ENCODE assay signal across 9 cellular contexts in genomic region chr11:64372802-64373597, GRCh38. TPM values are rescaled to one million over a fixed set of nuclear protein-coding genes. Genes with fewer than 3 reads are reported as not detected.
DNase-seq lines count a peak whose midpoint lies in the region; ATAC-seq, FAIRE-seq and TF ChIP-seq lines count a peak whose summit lies in the region.
"Had no signal": no experiment of that assay in that cellular context is flagged by ENCODE, and none has a peak within 500 bp of the region (broad histone marks: within the 10 kb centered on the region; RNA-seq: fewer than 3 reads in every experiment).

No MANE protein-coding gene starts in this region.

- H3K4me3 ChIP-seq in SK-N-MC (peak overlapping the region; percentile 64), HepG2 (replicated peaks in 1 of 3; ENCODE audit: insufficient read depth in 1 of 3, low read depth in 2 of 3, low read length in 3 of 3) (peak overlapping the region in 2 of 3 experiments; percentile 40 to 50; a peak in 3 of 6 replicates)

- peak overlapping the region; percentile 52 for H3K4me2 ChIP-seq in HepG2 (ENCODE audit: low read depth, low read length)

- TF ChIP-seq RAD21 in HepG2 (CRISPR knock-in tag; IDR thresholded peaks at IDR 0.05), result no peak

- ATAC-seq in HepG2 (peak; percentile 90), GM18519 (IDR thresholded peaks at IDR 0.05; ENCODE audit: low FRiP score, unreplicated experiment) (no peak)

- TF ChIP-seq POLR2A in HepG2 (IDR thresholded peaks at IDR 0.05; ENCODE audit: insufficient read depth in 1 of 2, low read depth in 2 of 2, low read length in 2 of 2), result 0 out of 4 replicates have a peak, but pooled peaks of 1 of the 2 experiments have one; percentile 30

- no peaks in the 10 kb centered on the region for H3K79me2 ChIP-seq in HepG2 (ENCODE audit: insufficient read depth, low read length)

- WGBS in HepG2 (ENCODE audit: low lambda C conversion rate), result 67% methylated on average over 8 of the region's 18 CpGs

- H3K9me3 Mint-ChIP-seq in type B pancreatic cell (no peaks in the 10 kb centered on the region), nephron progenitor cell (no peaks in the 10 kb centered on the region)

- peak overlapping the region; percentile 83 for H3K27ac ChIP-seq in SK-N-MC
- no peak overlapping the region for H3K27ac ChIP-seq in HepG2 (ENCODE audit: extremely low read length, insufficient read depth, low read length)

- TF ChIP-seq EP300 in HepG2 (IDR thresholded peaks at IDR 0.05; ENCODE audit: low read depth in 2 of 2, low read length in 2 of 2) (no peak), HepG2 (CRISPR knock-in tag; IDR thresholded peaks at IDR 0.05; ENCODE audit: borderline replicate concordance) (no peak)

- no peak for FAIRE-seq in HepG2 (lab: Jason Lieb, UNC)
- FAIRE-seq: colon had no signal

- POLR2A ChIA-PET in HepG2 (lab: Yijun Ruan, JAX), result interaction anchor here (0.7 kb wide), 1 partner anchor 13 kb away, joined by 3 read pairs; no protein-coding TSS in a partner anchor

- H3K4me1 Mint-ChIP-seq in type B pancreatic cell (ENCODE audit: unreplicated experiment) (no peaks in the 10 kb centered on the region), nephron progenitor cell (peaks cover 13% of the 10 kb centered on the region)

- H3K36me3 Mint-ChIP-seq in type B pancreatic cell (peaks cover 3% of the 10 kb centered on the region), nephron progenitor cell (ENCODE audit: low read depth) (peaks cover 13% of the 10 kb centered on the region)

- peaks cover 0 to 3% of the 10 kb centered on the region in 2 experiments; a peak in 1 of 5 replicates for H3K27me3 ChIP-seq in HepG2 (ENCODE audit: control insufficient read depth in 1 of 2, insufficient read depth in 2 of 2, low read length in 2 of 2)

- H3K27me3 Mint-ChIP-seq in type B pancreatic cell (no peaks in the 10 kb centered on the region), nephron progenitor cell (ENCODE audit: low read depth, poor library complexity) (peaks cover 8% of the 10 kb centered on the region)

- H3K9me3 ChIP-seq in SK-N-MC (ENCODE audit: low read depth, low read length) (no peaks in the 10 kb centered on the region), HepG2 (ENCODE audit: low read length) (no peaks in the 10 kb centered on the region)

- no peak overlapping the region for H2AFZ ChIP-seq in HepG2 (ENCODE audit: low read length)

- in situ Hi-C loops in HepG2 (cut with HindIII; ENCODE audit: extremely low pct_ligation_motif_present, low pct_unique_long_range_greater_than_20kb), result no loop called here

- no peaks in the 10 kb centered on the region; the same call in 1 of the 2 replicates for H3K36me3 ChIP-seq in SK-N-MC (ENCODE audit: insufficient read depth, low read length)
- no peaks in the 10 kb centered on the region for H3K36me3 ChIP-seq in HepG2 (replicated peaks in 1 of 2; ENCODE audit: control insufficient read depth in 1 of 2, insufficient read depth in 2 of 2, low read length in 2 of 2)

- H3K27ac Mint-ChIP-seq in type B pancreatic cell, result no peak overlapping the region
- no peak overlapping the region for H3K27ac Mint-ChIP-seq in nephron progenitor cell

- CTCF ChIA-PET in HepG2 (lab: Yijun Ruan, JAX; ENCODE audit: low intra/inter-chr PET ratio, low total read pairs), result no interaction called here

- intact Hi-C loops in HepG2 (cut with micrococcal nuclease; ENCODE audit: unreplicated experiment), result no loop called here

- no peak for TF ChIP-seq CTCF in HepG2 (CRISPR knock-in tag; IDR thresholded peaks at IDR 0.05)
- TF ChIP-seq CTCF in type B pancreatic cell (conservative IDR thresholded peaks at IDR 0.05), result no peak
- TF ChIP-seq CTCF in nephron progenitor cell (IDR thresholded peaks at IDR 0.05), result no peak

- no TSS peak for BruUV-seq in HepG2 (replicated peaks; lab: Mats Ljungman, UMichigan)

- H3K9ac ChIP-seq in SK-N-MC (ENCODE audit: insufficient read length) (no peak overlapping the region), HepG2 (ENCODE audit: insufficient read depth, low read depth, low read length) (0 out of 2 replicates have a peak overlapping the region, but pooled peaks have one; percentile 8)

- DNase-seq in DMS53 treated with DMSO at 0.1 percent for 48 hours (lab: John Stamatoyannopoulos, UW; ENCODE audit: unreplicated experiment), result peak; percentile 92
- peak; percentile 100 for DNase-seq in NCI-H1092 treated with DMSO at 0.1 percent for 48 hours (lab: John Stamatoyannopoulos, UW)
- no peak for DNase-seq in SK-N-MC (ENCODE audit: low read depth, low spot score)
- DNase-seq in HepG2 (ENCODE audit: low spot score), result peak; percentile 51
- no peak for DNase-seq in central memory CD4-positive, alpha-beta T cell
- DNase-seq in type B pancreatic cell (ENCODE audit: extremely low spot score, unreplicated experiment), result no peak
- DNase-seq in nephron progenitor cell, result no peak

- H3K4me3 Mint-ChIP-seq in type B pancreatic cell (no peak overlapping the region), nephron progenitor cell (no peak overlapping the region)

- no peaks in the 10 kb centered on the region for H4K20me1 ChIP-seq in HepG2 (ENCODE audit: insufficient read depth, low read length)

- H3K4me1 ChIP-seq in HepG2 (ENCODE audit: insufficient read depth, low read length), result peaks cover 6% of the 10 kb centered on the region; the same call in 1 of the 2 replicates

RNA-seq across cellular contexts. Expression of gene RPS6KA4, which starts 14.0 kb away (rescaled TPM):
- total RNA-seq in HepG2 (2016; rRNA removed; fragmentation: Illumina TruSeq; extraction: Trizol) (8.9 and 14.2 TPM in 2 replicates), type B pancreatic cell (ENCODE audit: low replicate concordance) (26.4 and 49.8 TPM in 2 replicates)
- 3.2 and 3.4 TPM in 2 replicates for total RNA-seq in HepG2 (2016; cell fraction: cytosol; rRNA removed; fragmentation: Illumina TruSeq; extraction: Trizol; ENCODE audit: low read depth)
- total RNA-seq in HepG2 (2016; cell fraction: insoluble cytoplasmic fraction; rRNA removed; fragmentation: Illumina TruSeq; extraction: Trizol), result 7.2 and 13.5 TPM in 2 replicates
- 9.3 and 10.1 TPM in 2 replicates for total RNA-seq in HepG2 (2016; cell fraction: membrane; rRNA removed; fragmentation: Illumina TruSeq; extraction: Trizol)
- 9.5 and 11.5 TPM in 2 replicates for total RNA-seq in HepG2 (2016; cell fraction: nucleus; rRNA removed; fragmentation: Illumina TruSeq; extraction: Trizol)
- 8.9 and 12.2 TPM in 2 replicates for polyA plus RNA-seq in HepG2 (2011; rRNA removed)
- 7.1 and 9.1 TPM in 2 replicates for polyA plus RNA-seq in HepG2 (2011; cell fraction: cytosol; rRNA removed)
- 37.0 and 38.2 TPM in 2 replicates for polyA plus RNA-seq in HepG2 (2011; cell fraction: nucleus; rRNA removed)
- polyA plus RNA-seq in HepG2 (2012), result 5.8 and 12.8 TPM in 2 replicates
- polyA plus RNA-seq in HepG2 (2016; cell fraction: cytosol; fragmentation: Illumina TruSeq; extraction: Trizol; ENCODE audit: low read depth), result 3.1 and 3.8 TPM in 2 replicates
- polyA plus RNA-seq in HepG2 (2016; cell fraction: insoluble cytoplasmic fraction; fragmentation: Illumina TruSeq; extraction: Trizol; ENCODE audit: low read depth), result 10.0 and 10.2 TPM in 2 replicates
- polyA plus RNA-seq in HepG2 (2016; cell fraction: membrane; fragmentation: Illumina TruSeq; extraction: Trizol; ENCODE audit: low read depth), result 6.7 and 8.9 TPM in 2 replicates
- 19.2 and 21.5 TPM in 2 replicates for polyA plus RNA-seq in HepG2 (2016; cell fraction: nucleus; fragmentation: Illumina TruSeq; extraction: Trizol; ENCODE audit: insufficient read depth, low read depth)
- 25.7 and 70.4 TPM in 2 replicates for polyA minus RNA-seq in HepG2 (2011; rRNA and poly(A)+ RNA removed; ENCODE audit: low replicate concordance)
- 8.2 and 8.6 TPM in 2 replicates for polyA minus RNA-seq in HepG2 (2011; cell fraction: cytosol; rRNA and poly(A)+ RNA removed)
- 13.4 and 15.9 TPM in 2 replicates for polyA minus RNA-seq in HepG2 (2011; cell fraction: nucleus; rRNA and poly(A)+ RNA removed)

RNA-seq across cellular contexts. Expression of gene CCDC88B, which starts 33.0 kb away (rescaled TPM):
- total RNA-seq in HepG2 (2016; rRNA removed; fragmentation: Illumina TruSeq; extraction: Trizol), result 4.8 and 5.2 TPM in 2 replicates
- 0.79 and 2.6 TPM in 2 replicates for total RNA-seq in HepG2 (2016; cell fraction: cytosol; rRNA removed; fragmentation: Illumina TruSeq; extraction: Trizol; ENCODE audit: low read depth)
- total RNA-seq in HepG2 (2016; cell fraction: insoluble cytoplasmic fraction; rRNA removed; fragmentation: Illumina TruSeq; extraction: Trizol), result 4.5 and 6.0 TPM in 2 replicates
- 2.3 and 3.5 TPM in 2 replicates for total RNA-seq in HepG2 (2016; cell fraction: membrane; rRNA removed; fragmentation: Illumina TruSeq; extraction: Trizol)
- total RNA-seq in HepG2 (2016; cell fraction: nucleus; rRNA removed; fragmentation: Illumina TruSeq; extraction: Trizol), result 1.6 and 4.1 TPM in 2 replicates
- 3.6 and 5.2 TPM in 2 replicates for polyA plus RNA-seq in HepG2 (2011; rRNA removed)
- 3.3 and 7.3 TPM in 2 replicates for polyA plus RNA-seq in HepG2 (2011; cell fraction: cytosol; rRNA removed)
- 5.2 and 5.4 TPM in 2 replicates for polyA plus RNA-seq in HepG2 (2011; cell fraction: nucleus; rRNA removed)
- polyA plus RNA-seq in HepG2 (2012), result 3.7 and 4.5 TPM in 2 replicates
- polyA plus RNA-seq in HepG2 (2016; cell fraction: cytosol; fragmentation: Illumina TruSeq; extraction: Trizol; ENCODE audit: low read depth), result 2.2 and 3.7 TPM in 2 replicates
- 5.2 and 6.7 TPM in 2 replicates for polyA plus RNA-seq in HepG2 (2016; cell fraction: insoluble cytoplasmic fraction; fragmentation: Illumina TruSeq; extraction: Trizol; ENCODE audit: low read depth)
- 1.4 and 2.3 TPM in 2 replicates for polyA plus RNA-seq in HepG2 (2016; cell fraction: membrane; fragmentation: Illumina TruSeq; extraction: Trizol; ENCODE audit: low read depth)
- polyA plus RNA-seq in HepG2 (2016; cell fraction: nucleus; fragmentation: Illumina TruSeq; extraction: Trizol; ENCODE audit: insufficient read depth, low read depth), result 3.9 and 4.5 TPM in 2 replicates
- polyA minus RNA-seq in HepG2 (2011; rRNA and poly(A)+ RNA removed; ENCODE audit: low replicate concordance), result 2.7 and 7.5 TPM in 2 replicates
- 1.1 and 1.8 TPM in 2 replicates for polyA minus RNA-seq in HepG2 (2011; cell fraction: cytosol; rRNA and poly(A)+ RNA removed)
- 1.5 and 3.2 TPM in 2 replicates for polyA minus RNA-seq in HepG2 (2011; cell fraction: nucleus; rRNA and poly(A)+ RNA removed)
- total RNA-seq in type B pancreatic cell (ENCODE audit: low replicate concordance), result 2.8 and 3.1 TPM in 2 replicates

RNA-seq across cellular contexts. Expression of gene PRDX5, which starts 55.1 kb away (rescaled TPM):
- 215 and 266 TPM in 2 replicates for total RNA-seq in HepG2 (2016; rRNA removed; fragmentation: Illumina TruSeq; extraction: Trizol)
- 189 and 238 TPM in 2 replicates for total RNA-seq in HepG2 (2016; cell fraction: cytosol; rRNA removed; fragmentation: Illumina TruSeq; extraction: Trizol; ENCODE audit: low read depth)
- 225 and 290 TPM in 2 replicates for total RNA-seq in HepG2 (2016; cell fraction: insoluble cytoplasmic fraction; rRNA removed; fragmentation: Illumina TruSeq; extraction: Trizol)
- total RNA-seq in HepG2 (2016; cell fraction: membrane; rRNA removed; fragmentation: Illumina TruSeq; extraction: Trizol), result 184 and 217 TPM in 2 replicates
- 61.4 and 65.1 TPM in 2 replicates for total RNA-seq in HepG2 (2016; cell fraction: nucleus; rRNA removed; fragmentation: Illumina TruSeq; extraction: Trizol)
- 288 and 311 TPM in 2 replicates for polyA plus RNA-seq in HepG2 (2011; rRNA removed)
- polyA plus RNA-seq in HepG2 (2011; cell fraction: cytosol; rRNA removed), result 480 and 511 TPM in 2 replicates
- polyA plus RNA-seq in HepG2 (2011; cell fraction: nucleus; rRNA removed), result 86.1 and 95.5 TPM in 2 replicates
- 188 and 213 TPM in 2 replicates for polyA plus RNA-seq in HepG2 (2012)
- 258 and 314 TPM in 2 replicates for polyA plus RNA-seq in HepG2 (2016; cell fraction: cytosol; fragmentation: Illumina TruSeq; extraction: Trizol; ENCODE audit: low read depth)
- 351 and 378 TPM in 2 replicates for polyA plus RNA-seq in HepG2 (2016; cell fraction: insoluble cytoplasmic fraction; fragmentation: Illumina TruSeq; extraction: Trizol; ENCODE audit: low read depth)
- 187 and 232 TPM in 2 replicates for polyA plus RNA-seq in HepG2 (2016; cell fraction: membrane; fragmentation: Illumina TruSeq; extraction: Trizol; ENCODE audit: low read depth)
- polyA plus RNA-seq in HepG2 (2016; cell fraction: nucleus; fragmentation: Illumina TruSeq; extraction: Trizol; ENCODE audit: insufficient read depth, low read depth), result 155 and 156 TPM in 2 replicates
- 66.0 and 255 TPM in 2 replicates for polyA minus RNA-seq in HepG2 (2011; rRNA and poly(A)+ RNA removed; ENCODE audit: low replicate concordance)
- polyA minus RNA-seq in HepG2 (2011; cell fraction: cytosol; rRNA and poly(A)+ RNA removed), result 56.2 and 60.1 TPM in 2 replicates
- 17.0 and 18.0 TPM in 2 replicates for polyA minus RNA-seq in HepG2 (2011; cell fraction: nucleus; rRNA and poly(A)+ RNA removed)
- total RNA-seq in type B pancreatic cell (ENCODE audit: low replicate concordance), result 166 and 227 TPM in 2 replicates

RNA-seq across cellular contexts. Expression of gene TRMT112, which starts 55.6 kb away (rescaled TPM):
- 409 and 492 TPM in 2 replicates for total RNA-seq in HepG2 (2016; rRNA removed; fragmentation: Illumina TruSeq; extraction: Trizol)
- total RNA-seq in HepG2 (2016; cell fraction: cytosol; rRNA removed; fragmentation: Illumina TruSeq; extraction: Trizol; ENCODE audit: low read depth), result 143 and 170 TPM in 2 replicates
- 431 and 531 TPM in 2 replicates for total RNA-seq in HepG2 (2016; cell fraction: insoluble cytoplasmic fraction; rRNA removed; fragmentation: Illumina TruSeq; extraction: Trizol)
- 166 and 190 TPM in 2 replicates for total RNA-seq in HepG2 (2016; cell fraction: membrane; rRNA removed; fragmentation: Illumina TruSeq; extraction: Trizol)
- 130 and 144 TPM in 2 replicates for total RNA-seq in HepG2 (2016; cell fraction: nucleus; rRNA removed; fragmentation: Illumina TruSeq; extraction: Trizol)
- polyA plus RNA-seq in HepG2 (2011; rRNA removed), result 151 and 186 TPM in 2 replicates
- 301 and 330 TPM in 2 replicates for polyA plus RNA-seq in HepG2 (2011; cell fraction: cytosol; rRNA removed)
- polyA plus RNA-seq in HepG2 (2011; cell fraction: nucleus; rRNA removed), result 78.5 and 80.8 TPM in 2 replicates
- 233 and 237 TPM in 2 replicates for polyA plus RNA-seq in HepG2 (2012)
- polyA plus RNA-seq in HepG2 (2016; cell fraction: cytosol; fragmentation: Illumina TruSeq; extraction: Trizol; ENCODE audit: low read depth), result 138 and 154 TPM in 2 replicates
- 410 and 435 TPM in 2 replicates for polyA plus RNA-seq in HepG2 (2016; cell fraction: insoluble cytoplasmic fraction; fragmentation: Illumina TruSeq; extraction: Trizol; ENCODE audit: low read depth)
- 153 and 156 TPM in 2 replicates for polyA plus RNA-seq in HepG2 (2016; cell fraction: membrane; fragmentation: Illumina TruSeq; extraction: Trizol; ENCODE audit: low read depth)
- polyA plus RNA-seq in HepG2 (2016; cell fraction: nucleus; fragmentation: Illumina TruSeq; extraction: Trizol; ENCODE audit: insufficient read depth, low read depth), result 204 and 210 TPM in 2 replicates
- polyA minus RNA-seq in HepG2 (2011; rRNA and poly(A)+ RNA removed; ENCODE audit: low replicate concordance), result 77.3 and 151 TPM in 2 replicates
- polyA minus RNA-seq in HepG2 (2011; cell fraction: cytosol; rRNA and poly(A)+ RNA removed), result 51.7 and 73.4 TPM in 2 replicates
- 24.2 and 30.1 TPM in 2 replicates for polyA minus RNA-seq in HepG2 (2011; cell fraction: nucleus; rRNA and poly(A)+ RNA removed)
- 160 and 198 TPM in 2 replicates for total RNA-seq in type B pancreatic cell (ENCODE audit: low replicate concordance)

Comparison
In these comparisons a context has a peak if more than half of its experiments do, and no peak if none do; other contexts are left out.
1. DNase-seq: peak in DMS53 treated with DMSO at 0.1 percent for 48 hours (single experiment), NCI-H1092 treated with DMSO at 0.1 percent for 48 hours (single experiment) and HepG2 (single experiment); none in SK-N-MC (single experiment), central memory CD4-positive, alpha-beta T cell (single experiment), type B pancreatic cell (single experiment) and nephron progenitor cell (single experiment).